In the genomic region with DNA sequence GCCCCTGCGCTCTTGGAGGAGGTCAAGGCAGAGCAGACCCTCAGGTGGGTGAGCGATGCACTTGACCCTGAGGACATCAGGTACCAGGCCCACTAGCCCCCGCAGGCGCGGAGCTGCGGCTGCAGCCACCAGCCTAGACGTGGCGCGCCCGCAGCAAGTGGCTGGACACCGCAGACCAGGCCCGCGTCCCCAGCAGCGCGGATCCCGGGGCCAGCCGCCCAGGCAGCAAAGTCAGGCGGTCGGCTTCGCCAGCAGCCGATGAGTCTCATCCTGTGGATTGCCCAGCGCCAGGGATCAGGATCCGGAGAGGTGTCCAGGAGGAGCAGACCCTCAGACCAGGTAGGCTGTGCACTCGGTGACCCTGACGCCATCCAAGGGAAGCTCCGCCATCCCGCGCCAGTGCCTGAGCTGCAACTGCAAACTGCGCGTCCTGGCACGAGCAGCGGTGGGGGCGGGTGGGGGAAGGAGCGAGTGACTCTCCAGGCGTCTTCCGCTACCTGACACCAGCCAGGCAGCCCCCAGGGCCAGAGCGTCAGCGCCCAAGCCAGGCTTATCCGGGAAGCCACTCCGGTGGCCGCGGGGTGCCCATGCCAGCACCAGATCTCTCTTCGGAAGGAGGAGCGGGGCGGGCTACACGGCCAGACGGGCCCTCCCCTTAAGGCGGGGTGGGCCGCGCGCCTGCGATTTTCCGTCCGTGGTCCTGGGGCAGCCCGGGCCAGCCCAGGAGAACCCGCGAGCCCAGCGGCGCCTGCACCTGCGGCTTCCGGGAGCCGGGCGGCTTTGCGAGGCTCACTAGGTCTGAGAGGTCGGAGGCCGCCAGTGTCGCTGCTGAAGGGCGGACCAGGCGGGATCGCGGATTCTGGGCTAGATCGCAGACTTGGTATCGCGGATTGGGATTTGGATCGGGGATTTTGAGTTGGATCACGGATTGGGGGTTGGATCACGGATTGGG, we compare ENCODE assay signal across 11 cellular contexts. TPM values are rescaled to one million over a fixed set of nuclear protein-coding genes. Genes with fewer than 3 reads are reported as not detected.
DNase-seq lines count a peak whose midpoint lies in the region; ATAC-seq and TF ChIP-seq lines count a peak whose summit lies in the region.
"Not testable (repeated sequence)": the region's sequence is repeated elsewhere in the genome, so short reads cannot be mapped to it uniquely, and the experiment has no call there.
"Had no signal": no experiment of that assay in that cellular context is flagged by ENCODE, and none has a peak within 500 bp of the region (broad histone marks: within the 10 kb centered on the region; RNA-seq: fewer than 3 reads in every experiment).

No MANE protein-coding gene starts in this region.

- POLR2A ChIA-PET in activated CD8-positive, alpha-beta T cell treated with anti-CD3 and anti-CD28 coated beads for 36 hours (lab: Charles Lee) = not testable (repeated sequence)

- peak; percentile 74 for DNase-seq in activated CD8-positive, alpha-beta T cell treated with anti-CD3 and anti-CD28 coated beads for 36 hours
- peak; percentile 72 for DNase-seq in activated naive CD4-positive, alpha-beta T cell treated with anti-CD3 and anti-CD28 coated beads for 36 hours
- DNase-seq in effector memory CD8-positive, alpha-beta T cell; mesothelial cell of epicardium (ENCODE audit: low spot score in 2 of 2, unreplicated experiment in 2 of 2); suprapubic skin (ENCODE audit: low spot score in 2 of 2): not testable (repeated sequence)
- peak; percentile 67 to 68 for DNase-seq in stimulated activated CD4-positive, alpha-beta T cell treated with anti-CD3 and anti-CD28 coated beads, Interleukin-2, amount 100 ng/mL, for 24 hours

- not testable (repeated sequence) for H3K27ac ChIP-seq in suprapubic skin

- not testable (repeated sequence) for TF ChIP-seq CTCF in activated CD8-positive, alpha-beta T cell treated with anti-CD3 and anti-CD28 coated beads for 36 hours (IDR thresholded peaks at IDR 0.05); mesothelial cell of epicardium (IDR thresholded peaks at IDR 0.05; ENCODE audit: unreplicated experiment); suprapubic skin (IDR thresholded peaks at IDR 0.05)

- peaks cover 25% of the 10 kb centered on the region for H3K27me3 ChIP-seq in suprapubic skin

- peak; percentile 66 for ATAC-seq in GM18868 (IDR thresholded peaks at IDR 0.05; ENCODE audit: unreplicated experiment)
- peak; percentile 84 for ATAC-seq in HG03558 (IDR thresholded peaks at IDR 0.05; ENCODE audit: extremely low read depth, unreplicated experiment)
- peak; percentile 87 for ATAC-seq in activated CD8-positive, alpha-beta T cell treated with anti-CD3 and anti-CD28 coated beads for 36 hours
- peak; percentile 88 for ATAC-seq in effector memory CD8-positive, alpha-beta T cell (replicated peaks)

- not testable (repeated sequence) for H3K36me3 Mint-ChIP-seq in activated CD8-positive, alpha-beta T cell treated with anti-CD3 and anti-CD28 coated beads for 36 hours (ENCODE audit: low read depth); activated naive CD4-positive, alpha-beta T cell treated with anti-CD3 and anti-CD28 coated beads for 36 hours (ENCODE audit: low read depth); effector memory CD8-positive, alpha-beta T cell (ENCODE audit: insufficient read depth); mesothelial cell of epicardium

- H3K4me3 Mint-ChIP-seq in activated CD8-positive, alpha-beta T cell treated with anti-CD3 and anti-CD28 coated beads for 36 hours = peak overlapping the region; percentile 81
- H3K4me3 Mint-ChIP-seq in activated naive CD4-positive, alpha-beta T cell treated with anti-CD3 and anti-CD28 coated beads for 36 hours = peak overlapping the region; percentile 81
- H3K4me3 Mint-ChIP-seq in effector memory CD8-positive, alpha-beta T cell = peak overlapping the region in 1 of 2 donors; percentile 40
- peak overlapping the region; percentile 42 for H3K4me3 Mint-ChIP-seq in mesothelial cell of epicardium

- not testable (repeated sequence) for H3K27me3 Mint-ChIP-seq in activated CD8-positive, alpha-beta T cell treated with anti-CD3 and anti-CD28 coated beads for 36 hours; activated naive CD4-positive, alpha-beta T cell treated with anti-CD3 and anti-CD28 coated beads for 36 hours (ENCODE audit: low read depth); mesothelial cell of epicardium (ENCODE audit: low read depth)
- peaks cover 13 to 23% of the 10 kb centered on the region in 2 donors for H3K27me3 Mint-ChIP-seq in effector memory CD8-positive, alpha-beta T cell

- H3K4me1 ChIP-seq in suprapubic skin = not testable (repeated sequence)

- intact Hi-C loops in activated CD8-positive, alpha-beta T cell treated with anti-CD3 and anti-CD28 coated beads for 36 hours (cut with micrococcal nuclease); activated naive CD4-positive, alpha-beta T cell treated with anti-CD3 and anti-CD28 coated beads for 36 hours (cut with micrococcal nuclease): not testable (repeated sequence)

- 60% methylated on average over 1 of the region's 77 CpGs for WGBS in suprapubic skin

- H3K9me3 ChIP-seq in suprapubic skin = not testable (repeated sequence)

- H3K4me3 ChIP-seq in suprapubic skin = peak overlapping the region; percentile 31

- not testable (repeated sequence) for H3K9me3 Mint-ChIP-seq in activated CD8-positive, alpha-beta T cell treated with anti-CD3 and anti-CD28 coated beads for 36 hours; activated naive CD4-positive, alpha-beta T cell treated with anti-CD3 and anti-CD28 coated beads for 36 hours; effector memory CD8-positive, alpha-beta T cell; mesothelial cell of epicardium

- not testable (repeated sequence) for TF ChIP-seq POLR2A in suprapubic skin (IDR thresholded peaks at IDR 0.05)

- CTCF ChIA-PET in activated CD8-positive, alpha-beta T cell treated with anti-CD3 and anti-CD28 coated beads for 36 hours (lab: Charles Lee); activated naive CD4-positive, alpha-beta T cell treated with anti-CD3 and anti-CD28 coated beads for 36 hours (lab: Charles Lee): not testable (repeated sequence)

- H3K4me1 Mint-ChIP-seq in activated CD8-positive, alpha-beta T cell treated with anti-CD3 and anti-CD28 coated beads for 36 hours (ENCODE audit: low read depth); activated naive CD4-positive, alpha-beta T cell treated with anti-CD3 and anti-CD28 coated beads for 36 hours (ENCODE audit: low read depth); effector memory CD8-positive, alpha-beta T cell (ENCODE audit: low read depth in 2 of 2); mesothelial cell of epicardium: not testable (repeated sequence)

- not testable (repeated sequence) for TF ChIP-seq EP300 in suprapubic skin (IDR thresholded peaks at IDR 0.05)

- not testable (repeated sequence) for H3K36me3 ChIP-seq in suprapubic skin

- peak overlapping the region; percentile 93 for H3K27ac Mint-ChIP-seq in activated CD8-positive, alpha-beta T cell treated with anti-CD3 and anti-CD28 coated beads for 36 hours
- peak overlapping the region; percentile 92 for H3K27ac Mint-ChIP-seq in activated naive CD4-positive, alpha-beta T cell treated with anti-CD3 and anti-CD28 coated beads for 36 hours
- not testable (repeated sequence) for H3K27ac Mint-ChIP-seq in effector memory CD8-positive, alpha-beta T cell; mesothelial cell of epicardium

RNA-seq across cellular contexts. Expression of gene PROP1, which starts 10.4 kb away (rescaled TPM):
- not detected for total RNA-seq in activated CD8-positive, alpha-beta T cell treated with anti-CD3 and anti-CD28 coated beads for 36 hours
- not detected for total RNA-seq in activated naive CD4-positive, alpha-beta T cell treated with anti-CD3 and anti-CD28 coated beads for 36 hours
- total RNA-seq in mesothelial cell of epicardium (not detected in 3 replicates), suprapubic skin (not detected)
- total RNA-seq: mesenteric fat pad, right atrium auricular region, upper lobe of left lung had no signal
